1 cellular context compared by ENCODE assay signal in the genomic region with DNA sequence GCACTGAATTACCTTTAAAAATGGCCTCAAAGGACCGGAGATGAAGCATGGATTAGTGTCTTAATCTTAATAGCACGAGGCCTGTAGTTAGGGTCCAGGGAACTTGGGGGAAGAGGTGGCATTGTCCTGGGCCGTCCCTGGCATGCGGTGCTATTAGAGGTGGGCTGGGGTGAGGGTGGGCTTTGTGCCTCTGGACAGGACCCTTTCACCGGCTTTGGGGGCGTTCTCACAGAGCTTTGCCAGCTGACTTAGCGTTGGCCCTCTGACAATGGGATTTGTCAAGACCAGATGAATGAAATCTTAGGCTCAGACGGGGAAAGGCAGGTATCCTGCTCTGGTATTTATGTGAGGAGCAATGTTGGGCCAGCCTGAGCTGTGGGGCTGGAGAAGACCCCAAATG.
TF ChIP-seq lines count a peak whose summit lies in the region.

No MANE protein-coding gene starts in this region.

TF ChIP-seq in GM23338, 12 proteins besides CTCF, POLR2A, EP300 and RAD21 (continued from another document):
- TF ChIP-seq ZNF462 (CRISPR knock-in tag; IDR thresholded peaks at IDR 0.05) (no peak), STAT1 (IDR thresholded peaks at IDR 0.05; ENCODE audit: unreplicated experiment) (no peak), REST (IDR thresholded peaks at IDR 0.05; ENCODE audit: unreplicated experiment) (no peak), EZH2phosphoT487 (IDR thresholded peaks at IDR 0.05; ENCODE audit: unreplicated experiment) (no peak)
